Comparison of ENCODE assay signal across 8 cellular contexts in genomic region chr4:8419222-8420041, GRCh38. TPM values are rescaled to one million over a fixed set of nuclear protein-coding genes. Genes with fewer than 3 reads are reported as not detected.
DNase-seq lines count a peak whose midpoint lies in the region; ATAC-seq and TF ChIP-seq lines count a peak whose summit lies in the region.

No MANE protein-coding gene starts in this region.

- ATAC-seq in GM18508 (IDR thresholded peaks at IDR 0.05; ENCODE audit: insufficient read depth, unreplicated experiment): peak; percentile 60
- peak; percentile 79 for ATAC-seq in HG02642 (IDR thresholded peaks at IDR 0.05; ENCODE audit: poor library complexity, unreplicated experiment)
- peak; percentile 38 for ATAC-seq in left lobe of liver
- ATAC-seq in HG02973 (IDR thresholded peaks at IDR 0.05; ENCODE audit: unreplicated experiment): no peak

- POLR2A ChIA-PET in HEK293T (lab: Yijun Ruan, JAX): interaction anchor here (1.3 to 1.4 kb wide), 2 partner anchors 9 to 12 kb away, joined by 3 read pairs; no protein-coding TSS in a partner anchor

- DNase-seq in activated CD4-positive, alpha-beta T cell treated with anti-CD3 and anti-CD28 coated beads, Interleukin-2, amount 50 U/mL, for 24 hours (ENCODE audit: low read depth in 1 of 2, low spot score in 1 of 2): peak; percentile 41 to 56
- no peak for DNase-seq in left lobe of liver (ENCODE audit: low spot score)
- no peak for DNase-seq in KG1 (lab: John Stamatoyannopoulos, UW)
- DNase-seq in cerebellar nuclear complex (lab: John Stamatoyannopoulos, UW): no peak
- DNase-seq in HEK293T (ENCODE audit: extremely low spot score): no peak

- CTCF ChIA-PET in HEK293T (lab: Yijun Ruan, JAX): no interaction called here

TF ChIP-seq in HEK293T, 16 proteins besides CTCF, POLR2A, EP300 and RAD21:
- TF ChIP-seq NFRKB (IDR thresholded peaks at IDR 0.05): no peak
- no peak for TF ChIP-seq FOXK2 (IDR thresholded peaks at IDR 0.05)
- no peak for TF ChIP-seq L3MBTL2 (conservative IDR thresholded peaks at IDR 0.05)
- TF ChIP-seq ELF4 (IDR thresholded peaks at IDR 0.05): no peak
- no peak for TF ChIP-seq ZNF384 (IDR thresholded peaks at IDR 0.05)
- TF ChIP-seq ARNT (IDR thresholded peaks at IDR 0.05): no peak
- no peak for TF ChIP-seq FOXA1 (IDR thresholded peaks at IDR 0.05)
- TF ChIP-seq, protein P1, sequence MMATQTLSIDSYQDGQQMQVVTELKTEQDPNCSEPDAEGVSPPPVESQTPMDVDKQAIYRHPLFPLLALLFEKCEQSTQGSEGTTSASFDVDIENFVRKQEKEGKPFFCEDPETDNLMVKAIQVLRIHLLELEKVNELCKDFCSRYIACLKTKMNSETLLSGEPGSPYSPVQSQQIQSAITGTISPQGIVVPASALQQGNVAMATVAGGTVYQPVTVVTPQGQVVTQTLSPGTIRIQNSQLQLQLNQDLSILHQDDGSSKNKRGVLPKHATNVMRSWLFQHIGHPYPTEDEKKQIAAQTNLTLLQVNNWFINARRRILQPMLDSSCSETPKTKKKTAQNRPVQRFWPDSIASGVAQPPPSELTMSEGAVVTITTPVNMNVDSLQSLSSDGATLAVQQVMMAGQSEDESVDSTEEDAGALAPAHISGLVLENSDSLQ (IDR thresholded peaks at IDR 0.05): no peak
- no peak for TF ChIP-seq TARDBP (IDR thresholded peaks at IDR 0.05)

RNA-seq across cellular contexts. Expression of gene ACOX3, which starts 21.1 kb away (rescaled TPM):
- total RNA-seq in left lobe of liver: 21.3 TPM

RNA-seq across cellular contexts. Expression of gene TRMT44, which starts 21.1 kb away (rescaled TPM):
- total RNA-seq in left lobe of liver: 11.6 TPM

Comparison
In these comparisons a context has a peak if more than half of its experiments do, and no peak if none do; other contexts are left out.
1. DNase-seq: peak in activated CD4-positive, alpha-beta T cell treated with anti-CD3 and anti-CD28 coated beads, Interleukin-2, amount 50 U/mL, for 24 hours (2 of 2); none in left lobe of liver (single experiment), KG1 (single experiment), cerebellar nuclear complex (0 of 2) and HEK293T (single experiment).